In genomic region chrX:48999030-48999429, GRCh38 we compare ENCODE assay signal across 14 cellular contexts.
"Had no signal": no experiment of that assay in that cellular context is flagged by ENCODE, and none has a peak within 500 bp of the region (broad histone marks: within the 10 kb centered on the region; RNA-seq: fewer than 3 reads in every experiment).

No MANE protein-coding gene starts in this region.

- DNase-seq: activated CD4-positive, alpha-beta T cell treated with anti-CD3 and anti-CD28 coated beads, Interleukin-2, amount 50 U/mL, for 1 hour; activated effector memory CD4-positive, alpha-beta T cell treated with anti-CD3 and anti-CD28 coated beads, Interleukin-2, amount 50 U/mL, for 16 hours; activated T-cell treated with anti-CD3 and anti-CD28 coated beads, Interleukin-2, amount 50 U/mL, for 24 hours; body of pancreas; erythroblast; kidney; left ventricle myocardium inferior; right cardiac atrium; SHP77; stimulated activated naive B cell treated with anti-CD40 and anti-IgM and Interleukin-4, amounts not matched to agents 10 μg/mL and 1 μg/mL and 100 μg/mL, for 72 hours; thyroid gland had no signal

- H3K9me3 Mint-ChIP-seq: activated T-cell treated with anti-CD3 and anti-CD28 coated beads, Interleukin-2, amount 50 U/mL, for 24 hours; memory B cell; T-helper 2 cell treated with Interferon-gamma antibody and Interleukin-4, amounts not matched to agents 5 μg/mL and 100 μg/mL, for 36 hours had no signal

- H3K4me3 Mint-ChIP-seq: activated T-cell treated with anti-CD3 and anti-CD28 coated beads, Interleukin-2, amount 50 U/mL, for 24 hours; memory B cell; neural progenitor cell; stimulated activated naive B cell treated with anti-CD40 and anti-IgM and Interleukin-4, amounts not matched to agents 10 μg/mL and 1 μg/mL and 100 μg/mL, for 72 hours; T-helper 2 cell treated with Interferon-gamma antibody and Interleukin-4, amounts not matched to agents 5 μg/mL and 100 μg/mL, for 36 hours had no signal

- H3K27me3 Mint-ChIP-seq: memory B cell had no signal

- H3K27ac Mint-ChIP-seq: memory B cell; neural progenitor cell; T-helper 2 cell treated with Interferon-gamma antibody and Interleukin-4, amounts not matched to agents 5 μg/mL and 100 μg/mL, for 36 hours had no signal

- ATAC-seq: body of pancreas; right cardiac atrium; stimulated activated naive B cell treated with anti-CD40 and anti-IgM and Interleukin-4, amounts not matched to agents 10 μg/mL and 1 μg/mL and 100 μg/mL, for 72 hours had no signal
